Comparison of ENCODE assay signal across 8 cellular contexts in the genomic region with DNA sequence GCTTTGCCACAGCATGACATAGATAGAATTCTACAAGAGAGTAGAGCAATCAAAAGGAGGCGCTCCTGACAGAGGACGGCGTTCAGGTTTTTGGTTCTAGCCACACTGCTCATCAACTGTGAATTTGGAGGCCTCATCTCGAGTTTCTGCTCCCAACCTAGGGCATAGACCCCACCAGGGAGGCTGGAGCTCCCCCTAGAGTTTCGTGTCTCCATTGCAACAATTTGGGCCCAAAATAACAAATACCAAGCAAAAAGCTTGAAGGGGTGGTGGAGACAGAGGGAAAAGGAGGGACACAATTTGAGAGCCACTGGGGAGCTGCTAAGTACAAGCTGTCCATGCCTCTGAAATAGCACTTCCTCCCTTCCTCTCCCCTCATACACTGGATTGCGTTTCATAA.
DNase-seq lines count a peak whose midpoint lies in the region; ATAC-seq and TF ChIP-seq lines count a peak whose summit lies in the region.

No MANE protein-coding gene starts in this region.

- H3K4me1 ChIP-seq in foreskin keratinocyte = no peaks in the 10 kb centered on the region
- H3K4me1 ChIP-seq in tibial artery = peaks cover 0 to 19% (median 3%) of the 10 kb centered on the region in 4 donors

- TF ChIP-seq CTCF in foreskin keratinocyte (conservative IDR thresholded peaks at IDR 0.05) (peak; percentile 82), tibial artery (IDR thresholded peaks at IDR 0.05) (peak; percentile 41 to 44)

- H3K9me3 ChIP-seq in tibial artery = no peaks in the 10 kb centered on the region

- H3K36me3 ChIP-seq in tibial artery = no peaks in the 10 kb centered on the region

- H3K27ac ChIP-seq in foreskin keratinocyte (no peak overlapping the region), tibial artery (no peak overlapping the region)

- H3K4me3 ChIP-seq in tibial artery = no peak overlapping the region

- intact Hi-C loops in tibial artery (cut with DNase I; ENCODE audit: low total_unique reads) = no loop called here

- H3K27me3 ChIP-seq in foreskin keratinocyte (no peaks in the 10 kb centered on the region), tibial artery (no peaks in the 10 kb centered on the region)

- DNase-seq in D341Med (ENCODE audit: low spot score) (peak; percentile 82), OCI-M1 (lab: John Stamatoyannopoulos, UW) (peak; percentile 66), foreskin keratinocyte (peak; percentile 10 to 30), tibial artery (no peak), GF-D8 (lab: John Stamatoyannopoulos, UW) (no peak)
- no peak for DNase-seq in stimulated activated CD4-positive, alpha-beta T cell treated with anti-CD3 and anti-CD28 coated beads, Interleukin-2, amount 100 ng/mL, for 48 hours

- ATAC-seq in GM19035 (IDR thresholded peaks at IDR 0.05; ENCODE audit: unreplicated experiment) (peak; percentile 76), HG03439 (IDR thresholded peaks at IDR 0.05; ENCODE audit: unreplicated experiment) (peak; percentile 85), foreskin keratinocyte (peak; percentile 66)

Comparison
In these comparisons a context has a peak if more than half of its experiments do, and no peak if none do; other contexts are left out.
1. DNase-seq: peak in D341Med (single experiment), OCI-M1 (single experiment) and foreskin keratinocyte (2 of 2); none in tibial artery (0 of 2), GF-D8 (single experiment) and stimulated activated CD4-positive, alpha-beta T cell treated with anti-CD3 and anti-CD28 coated beads, Interleukin-2, amount 100 ng/mL, for 48 hours (0 of 2).
2. Peak in every context shown above with its lines, with median percentiles within 50 percentile points of each other: ATAC-seq.